In genomic region chr9:137452761-137453642, GRCh38 we compare ENCODE assay signal across 10 cellular contexts. TPM values are rescaled to one million over a fixed set of nuclear protein-coding genes. Genes with fewer than 3 reads are reported as not detected.
DNase-seq lines count a peak whose midpoint lies in the region; ATAC-seq, FAIRE-seq and TF ChIP-seq lines count a peak whose summit lies in the region.
"Had no signal": no experiment of that assay in that cellular context is flagged by ENCODE, and none has a peak within 500 bp of the region (broad histone marks: within the 10 kb centered on the region; RNA-seq: fewer than 3 reads in every experiment).

No MANE protein-coding gene starts in this region.

- FAIRE-seq in D721Med (lab: Jason Lieb, UNC): no peak
- FAIRE-seq: HTR-8/SVneo had no signal

- H2AK5ac ChIP-seq in trophoblast cell (ENCODE audit: low read length): peak overlapping the region; percentile 50

- peak overlapping the region; percentile 43 for H4K12ac ChIP-seq in trophoblast cell (ENCODE audit: low read depth, low read length)

- no peaks in the 10 kb centered on the region for H3K9me3 ChIP-seq in BLaER1
- no peaks in the 10 kb centered on the region for H3K9me3 ChIP-seq in HUES64 (ENCODE audit: insufficient read depth, low read depth, low read length)
- H3K9me3 ChIP-seq in heart right ventricle: no peaks in the 10 kb centered on the region
- peaks cover 2% of the 10 kb centered on the region for H3K9me3 ChIP-seq in trophoblast cell (ENCODE audit: insufficient read depth, low read depth, low read length)
- no peaks in the 10 kb centered on the region for H3K9me3 ChIP-seq in MM.1S (replicated peaks; ENCODE audit: insufficient read depth, low read length)
- H3K9me3 ChIP-seq: SJSA1 had no signal

- H3K9ac ChIP-seq in BLaER1: no peak overlapping the region
- H3K9ac ChIP-seq in HUES64 (ENCODE audit: low read depth, low read length): peak overlapping the region; percentile 26; the same call in 1 of the 2 replicates
- no peak overlapping the region for H3K9ac ChIP-seq in trophoblast cell (ENCODE audit: low read length)
- H3K9ac ChIP-seq in MM.1S (ENCODE audit: low read length): no peak overlapping the region

- peaks cover 52% of the 10 kb centered on the region for H3K36me3 ChIP-seq in BLaER1
- peaks cover 39% of the 10 kb centered on the region for H3K36me3 ChIP-seq in HUES64 (ENCODE audit: insufficient read depth, low read length)
- peaks cover 0 to 46% (median 0%) of the 10 kb centered on the region in 9 donors for H3K36me3 ChIP-seq in heart right ventricle
- H3K36me3 ChIP-seq in trophoblast cell (ENCODE audit: control insufficient read depth in 1 of 2, insufficient read depth in 2 of 2, low read length in 2 of 2): peaks cover 24 to 39% of the 10 kb centered on the region in 2 experiments
- no peaks in the 10 kb centered on the region; the same call in 1 of the 2 replicates for H3K36me3 ChIP-seq in MM.1S (replicated peaks; ENCODE audit: insufficient read depth, low read length)

- H3K27me3 ChIP-seq in BLaER1 (no peaks in the 10 kb centered on the region), HUES64 (ENCODE audit: insufficient read depth, low read length) (no peaks in the 10 kb centered on the region), heart right ventricle (no peaks in the 10 kb centered on the region), trophoblast cell (ENCODE audit: insufficient read depth, low read length) (no peaks in the 10 kb centered on the region), MM.1S (replicated peaks; ENCODE audit: insufficient read depth, low read length) (no peaks in the 10 kb centered on the region)
- H3K27me3 ChIP-seq: SJSA1 had no signal

- peaks cover 3% of the 10 kb centered on the region for H3K79me1 ChIP-seq in trophoblast cell (ENCODE audit: low read length)

- no peaks in the 10 kb centered on the region for H3K9me2 ChIP-seq in MM.1S (replicated peaks; ENCODE audit: insufficient read depth, low read length)

- H2BK120ac ChIP-seq in trophoblast cell (ENCODE audit: insufficient read depth, low read length, poor library complexity): no peak overlapping the region

- H3K4me3 ChIP-seq in BLaER1: peak overlapping the region; percentile 44; the same call in 1 of the 2 replicates
- H3K4me3 ChIP-seq in HUES64 (ENCODE audit: low read length): peak overlapping the region; percentile 49
- peak overlapping the region in 6 of 10 donors; percentile 25 to 45 (median 34) for H3K4me3 ChIP-seq in heart right ventricle
- H3K4me3 ChIP-seq in trophoblast cell (ENCODE audit: low read depth, low read length): no peak overlapping the region
- H3K4me3 ChIP-seq in MM.1S (ENCODE audit: low read length): no peak overlapping the region
- H3K4me3 ChIP-seq: SJSA1 had no signal

- H4K20me1 ChIP-seq in BLaER1 (peaks cover 78% of the 10 kb centered on the region), MM.1S (ENCODE audit: insufficient read depth, low read length) (no peaks in the 10 kb centered on the region)

- no peak overlapping the region for H2BK12ac ChIP-seq in trophoblast cell (ENCODE audit: low read length)

- no peak overlapping the region for H3K23ac ChIP-seq in trophoblast cell (ENCODE audit: low read length)

- H3K79me2 ChIP-seq in trophoblast cell (ENCODE audit: control insufficient read depth, insufficient read depth, low read length, poor library complexity): no peaks in the 10 kb centered on the region
- no peaks in the 10 kb centered on the region for H3K79me2 ChIP-seq in MM.1S (ENCODE audit: low read length)

- 75% methylated on average over 43 of the region's 43 CpGs for WGBS in HUES64
- WGBS in heart right ventricle, 2 donors: 89 to 90% methylated on average over 43 of the region's 43 CpGs
- no CpG with 5 or more reads among the region's 43 CpGs for WGBS in trophoblast cell (ENCODE audit: extremely low coverage, insufficient coverage, insufficient read length)

- TF ChIP-seq CTCF in heart right ventricle (IDR thresholded peaks at IDR 0.05): no peak
- no peak for TF ChIP-seq CTCF in MM.1S (IDR thresholded peaks at IDR 0.05; ENCODE audit: low read length)
- TF ChIP-seq CTCF in D721Med (IDR thresholded peaks at IDR 0.05; ENCODE audit: insufficient read depth, missing control alignments): no peak

- no peak overlapping the region for H3K18ac ChIP-seq in trophoblast cell (ENCODE audit: low read length)

- no peak overlapping the region for H3K27ac ChIP-seq in BLaER1
- H3K27ac ChIP-seq in HUES64 (ENCODE audit: low read depth, low read length): no peak overlapping the region
- no peak overlapping the region for H3K27ac ChIP-seq in heart right ventricle
- no peak overlapping the region for H3K27ac ChIP-seq in trophoblast cell (ENCODE audit: low read depth, low read length)
- H3K27ac ChIP-seq in MM.1S (ENCODE audit: low read length): no peak overlapping the region
- H3K27ac ChIP-seq: SJSA1 had no signal

- peak overlapping the region; percentile 28 for H4K8ac ChIP-seq in trophoblast cell (ENCODE audit: low read depth, low read length)

- no peak overlapping the region for H2AFZ ChIP-seq in trophoblast cell (ENCODE audit: insufficient read depth, low read length, poor library complexity)
- H2AFZ ChIP-seq in MM.1S (ENCODE audit: low read length): no peak overlapping the region

- H3K4me2 ChIP-seq in BLaER1 (peak overlapping the region; percentile 78), trophoblast cell (ENCODE audit: low read length) (peak overlapping the region; percentile 76), MM.1S (ENCODE audit: low read depth, low read length) (no peak overlapping the region)

- no peak overlapping the region for H3K4ac ChIP-seq in trophoblast cell (ENCODE audit: low read depth, low read length)

- ATAC-seq in heart right ventricle (peak in 1 of 8 donors; percentile 18), HG02759 (IDR thresholded peaks at IDR 0.05; ENCODE audit: unreplicated experiment) (no peak), HG03521 (IDR thresholded peaks at IDR 0.05; ENCODE audit: unreplicated experiment) (no peak)

- no peak overlapping the region for H3K14ac ChIP-seq in trophoblast cell (ENCODE audit: low read length)

- H3K4me1 ChIP-seq in BLaER1 (peaks cover 82% of the 10 kb centered on the region), HUES64 (ENCODE audit: insufficient read depth, low read length) (peaks cover 9% of the 10 kb centered on the region; the same call in 1 of the 2 replicates), heart right ventricle (peaks cover 8 to 24% (median 16%) of the 10 kb centered on the region in 9 donors), trophoblast cell (ENCODE audit: control insufficient read depth in 1 of 2, insufficient read depth in 2 of 2, low read length in 2 of 2) (peaks cover 10 to 15% of the 10 kb centered on the region in 2 experiments), MM.1S (ENCODE audit: low read length) (peaks cover 8% of the 10 kb centered on the region; the same call in 1 of the 2 replicates)

- intact Hi-C loops in heart right ventricle (cut with DNase I): loop anchor here in 1 of 10 donors (10.0 kb wide), 1 partner anchor 152 kb away; the partner anchor contains the start of gene ARRDC1

- no peak overlapping the region for H4K91ac ChIP-seq in trophoblast cell (ENCODE audit: low read depth, low read length)

- no peak overlapping the region for H2BK5ac ChIP-seq in trophoblast cell (ENCODE audit: low read depth, low read length, poor library complexity)

- DNase-seq in heart right ventricle (no peak), trophoblast cell (no peak), MM.1S (no peak), D721Med (ENCODE audit: insufficient read length, low spot score) (no peak)

- H3F3A ChIP-seq in MM.1S (ENCODE audit: insufficient read depth, low read length): no peaks in the 10 kb centered on the region

RNA-seq across cellular contexts. Expression of gene NSMF, which starts 6.1 kb away (rescaled TPM):
- polyA plus RNA-seq in HUES64 (2013, experiment 1 of 2): 41.1 TPM
- 46.5 TPM for polyA plus RNA-seq in HUES64 (2013, experiment 2 of 2)
- total RNA-seq in heart right ventricle: 10 to 100 TPM in 4 of 10 donors, 1 to 10 TPM in 6; 5.3 to 17.0 (median 9.0) TPM
- polyA plus RNA-seq in heart right ventricle: 10 to 100 TPM; 18.3 to 29.3 TPM
- polyA plus RNA-seq in trophoblast cell (2013): 18.1 and 19.1 TPM in 2 replicates

RNA-seq across cellular contexts. Expression of gene ENTPD8, which starts 11.8 kb away (rescaled TPM):
- polyA plus RNA-seq in HUES64 (2013, experiment 1 of 2): 0.25 TPM
- 0.19 TPM for polyA plus RNA-seq in HUES64 (2013, experiment 2 of 2)
- total RNA-seq in heart right ventricle: not detected
- polyA plus RNA-seq in heart right ventricle: under 1 TPM; 0.03 to 0.15 TPM
- 0.08 and 0.11 TPM in 2 replicates for polyA plus RNA-seq in trophoblast cell (2013)
- total RNA-seq: SJSA1 had no signal

RNA-seq across cellular contexts. Expression of gene NOXA1, which starts 29.8 kb away (rescaled TPM):
- 0.25 TPM for polyA plus RNA-seq in HUES64 (2013, experiment 1 of 2)
- polyA plus RNA-seq in HUES64 (2013, experiment 2 of 2): 0.32 TPM
- total RNA-seq in heart right ventricle: 1 to 10 TPM; 2.5 to 5.3 (median 3.0) TPM
- 10 to 100 TPM in 1 of 2 donors, under 1 TPM in 1; 0.62 to 10.6 TPM for polyA plus RNA-seq in heart right ventricle
- polyA plus RNA-seq in trophoblast cell (2013): 0.19 and 0.21 TPM in 2 replicates
- total RNA-seq: SJSA1 had no signal

RNA-seq across cellular contexts. Expression of gene EXD3, which starts 30.0 kb away (rescaled TPM):
- polyA plus RNA-seq in HUES64 (2013, experiment 1 of 2): 4.1 TPM
- polyA plus RNA-seq in HUES64 (2013, experiment 2 of 2): 6.3 TPM
- total RNA-seq in heart right ventricle: 10 to 100 TPM in 3 of 10 donors, 1 to 10 TPM in 7; 7.8 to 14.0 (median 9.2) TPM
- 10 to 100 TPM in 1 of 2 donors, 1 to 10 TPM in 1; 5.8 to 33.0 TPM for polyA plus RNA-seq in heart right ventricle
- polyA plus RNA-seq in trophoblast cell (2013): 4.7 and 5.1 TPM in 2 replicates

Comparison
In these comparisons a context has a peak if more than half of its experiments do, and no peak if none do; other contexts are left out.
1. H3K4me3 ChIP-seq: peak in BLaER1 (single experiment), HUES64 (single experiment) and heart right ventricle (6 of 10); none in trophoblast cell (single experiment) and MM.1S (single experiment).